Comparison of ENCODE assay signal across 8 cellular contexts in genomic region chr12:8033153-8034044, GRCh38.
DNase-seq lines count a peak whose midpoint lies in the region; ATAC-seq and TF ChIP-seq lines count a peak whose summit lies in the region.

No MANE protein-coding gene starts in this region.

- H3K27me3 Mint-ChIP-seq in dendritic cell treated with granulocyte-macrophage colony-stimulating factor and Interleukin-4, amounts not matched to agents 40 ng/mL and 50 ng/mL, for 4 days: no peaks in the 10 kb centered on the region

- H3K36me3 ChIP-seq in KMS-11 (ENCODE audit: insufficient read depth): no peaks in the 10 kb centered on the region

- peak overlapping the region; percentile 87 for H3K4me3 Mint-ChIP-seq in dendritic cell treated with granulocyte-macrophage colony-stimulating factor and Interleukin-4, amounts not matched to agents 40 ng/mL and 50 ng/mL, for 4 days

- peak; percentile 31 for ATAC-seq in GM18909 (IDR thresholded peaks at IDR 0.05; ENCODE audit: poor library complexity, unreplicated experiment)

- no peaks in the 10 kb centered on the region for H3K9me3 Mint-ChIP-seq in dendritic cell treated with granulocyte-macrophage colony-stimulating factor and Interleukin-4, amounts not matched to agents 40 ng/mL and 50 ng/mL, for 4 days

- no peaks in the 10 kb centered on the region for H4K20me1 ChIP-seq in KMS-11 (ENCODE audit: insufficient read depth)

- no peaks in the 10 kb centered on the region for H3K79me2 ChIP-seq in KMS-11 (ENCODE audit: insufficient read depth, low read depth)

- intact Hi-C loops in dendritic cell treated with granulocyte-macrophage colony-stimulating factor and Interleukin-4, amounts not matched to agents 40 ng/mL and 50 ng/mL, for 4 days (cut with micrococcal nuclease): loop anchor here (5.0 kb wide), 1 partner anchor 49 kb away; the partner anchor contains the start of gene NECAP1

- H2AFZ ChIP-seq in KMS-11 (ENCODE audit: low read depth): peak overlapping the region; percentile 92

- H3K4me3 ChIP-seq in KMS-11 (IDR thresholded peaks at IDR 0.05; ENCODE audit: insufficient read depth, low read depth, low read length): peak overlapping the region; percentile 41

- peak overlapping the region; percentile 86 for H3K9ac ChIP-seq in KMS-11

- no peaks in the 10 kb centered on the region for H3K27me3 ChIP-seq in KMS-11 (ENCODE audit: insufficient read depth, low read depth)

- no peak for TF ChIP-seq CTCF in KMS-11 (conservative IDR thresholded peaks at IDR 0.05; ENCODE audit: low read depth, low read length)

- H3K27ac Mint-ChIP-seq in dendritic cell treated with granulocyte-macrophage colony-stimulating factor and Interleukin-4, amounts not matched to agents 40 ng/mL and 50 ng/mL, for 4 days: peak overlapping the region; percentile 90

- H3K4me2 ChIP-seq in KMS-11: peak overlapping the region; percentile 91

- peaks cover 54% of the 10 kb centered on the region for H3K4me1 Mint-ChIP-seq in dendritic cell treated with granulocyte-macrophage colony-stimulating factor and Interleukin-4, amounts not matched to agents 40 ng/mL and 50 ng/mL, for 4 days (ENCODE audit: low read depth)

- peaks cover 39% of the 10 kb centered on the region for H3K36me3 Mint-ChIP-seq in dendritic cell treated with granulocyte-macrophage colony-stimulating factor and Interleukin-4, amounts not matched to agents 40 ng/mL and 50 ng/mL, for 4 days (ENCODE audit: low read depth)

- DNase-seq in Ammon's horn (ENCODE audit: low spot score) (peak; percentile 38), UCSD-AML1 (lab: John Stamatoyannopoulos, UW; ENCODE audit: unreplicated experiment) (peak; percentile 35), left kidney (ENCODE audit: low read depth, low spot score) (peak; percentile 89), cortex of kidney (lab: John Stamatoyannopoulos, UW) (no peak)
- DNase-seq in stimulated activated CD4-positive, alpha-beta T cell treated with anti-CD3 and anti-CD28 coated beads, TNF-alpha, amount 100 ng/mL, for 4 hours (ENCODE audit: low read depth in 3 of 3): peak in 2 of 3 experiments; percentile 19 to 37

- H3K27ac ChIP-seq in KMS-11: peak overlapping the region; percentile 44; the same call in 1 of the 2 replicates

- H3K4me1 ChIP-seq in KMS-11 (ENCODE audit: low read depth, poor library complexity, severe bottlenecking): peaks cover 28% of the 10 kb centered on the region
